In the genomic region with DNA sequence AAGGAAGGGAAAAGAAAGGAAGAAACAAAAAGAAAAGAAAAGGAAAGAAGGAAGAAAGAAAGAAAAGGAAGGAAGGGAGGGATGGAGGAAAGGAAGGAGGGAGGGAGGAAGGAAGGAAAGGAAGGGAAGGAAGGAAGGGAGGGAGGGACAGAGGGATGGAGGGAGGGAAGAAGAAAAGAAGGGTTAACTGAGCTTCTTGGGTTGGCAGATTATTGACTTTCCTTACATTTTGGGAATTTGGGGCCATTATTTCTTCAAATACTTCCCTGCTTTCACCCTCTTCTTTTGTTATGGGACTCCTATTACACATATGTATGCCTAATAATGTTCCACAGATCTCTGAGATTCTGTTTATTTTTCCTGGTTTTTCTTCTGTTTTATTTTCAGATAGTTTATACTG, we compare ENCODE assay signal across 34 cellular contexts.
"Had no signal": no experiment of that assay in that cellular context is flagged by ENCODE, and none has a peak within 500 bp of the region (broad histone marks: within the 10 kb centered on the region; RNA-seq: fewer than 3 reads in every experiment).

No MANE protein-coding gene starts in this region.

- DNase-seq: activated effector memory CD4-positive, alpha-beta T cell treated with anti-CD3 and anti-CD28 coated beads, Interleukin-2, amount 50 U/mL, for 16 hours; activated effector memory CD4-positive, alpha-beta T cell treated with Interleukin-2 at 50 U/mL for 16 hours; activated gamma-delta T cell; activated gamma-delta T cell treated with Interleukin-2 at 50 U/mL for 16 hours; activated naive CD4-positive, alpha-beta T cell; activated naive CD4-positive, alpha-beta T cell treated with anti-CD3 and anti-CD28 coated beads for 36 hours; activated naive CD4-positive, alpha-beta T cell treated with anti-CD3 and anti-CD28 coated beads, Interleukin-2, amount 10 ng/mL, durations not matched to agents 7 days and 5 days; activated naive CD4-positive, alpha-beta T cell treated with anti-CD3 and anti-CD28 coated beads, Interleukin-2, amount 50 U/mL, for 16 hours; activated naive CD4-positive, alpha-beta T cell treated with Interleukin-2 at 50 U/mL for 16 hours; activated naive CD8-positive, alpha-beta T cell treated with anti-CD3 and anti-CD28 coated beads for 36 hours; activated naive CD8-positive, alpha-beta T cell treated with anti-CD3 and anti-CD28 coated beads, Interleukin-2, amount 10 ng/mL, durations not matched to agents 7 days and 5 days; activated naive CD8-positive, alpha-beta T cell treated with anti-CD3 and anti-CD28 coated beads, Interleukin-2, amount 50 U/mL, for 24 hours; activated T-cell treated with anti-CD3 and anti-CD28 coated beads, Interleukin-2, amount 50 U/mL, for 1 hour; activated T-cell treated with anti-CD3 and anti-CD28 coated beads, Interleukin-2, amount 50 U/mL, for 24 hours; activated T-cell treated with anti-CD3 and anti-CD28 coated beads, Interleukin-2, amount 50 U/mL, for 4 hours; activated T-cell treated with anti-CD3 and anti-CD28 coated beads, Interleukin-2, amount 50 U/mL, for 48 hours; activated T-cell treated with anti-CD3 and anti-CD28 coated beads, Interleukin-2, amount 50 U/mL, for 72 hours; adrenal gland; amniotic stem cell; amygdala; anterior cingulate cortex; aorta; body of pancreas; brain microvascular endothelial cell; caudate nucleus; central memory CD4-positive, alpha-beta T cell; cerebellar nuclear complex had no signal

- H3K27me3 ChIP-seq: adrenal gland, ascending aorta, body of pancreas, brain microvascular endothelial cell, breast epithelium, cardiac muscle cell had no signal

- H3K4me3 ChIP-seq: adrenal gland, ascending aorta, body of pancreas, breast epithelium, cardiac muscle cell had no signal

- H3K27ac ChIP-seq: adrenal gland, ascending aorta, body of pancreas, brain microvascular endothelial cell, breast epithelium, cardiac muscle cell had no signal

- H3K9me3 ChIP-seq: adrenal gland, ascending aorta, body of pancreas, breast epithelium had no signal

- H3K4me1 ChIP-seq: adrenal gland, ascending aorta, body of pancreas, breast epithelium had no signal

- FAIRE-seq: astrocyte, bronchial epithelial cell had no signal

- H3K36me3 ChIP-seq: adrenal gland, ascending aorta, brain microvascular endothelial cell, breast epithelium, cardiac muscle cell had no signal

- ATAC-seq: activated naive CD4-positive, alpha-beta T cell treated with anti-CD3 and anti-CD28 coated beads, Interleukin-2, amount 50 U/mL, for 72 hours; activated naive CD8-positive, alpha-beta T cell treated with anti-CD3 and anti-CD28 coated beads, Interleukin-2, amount 50 U/mL, for 24 hours; activated T-cell treated with anti-CD3 and anti-CD28 coated beads, Interleukin-2, amount 50 U/mL, for 4 hours; activated T-cell treated with anti-CD3 and anti-CD28 coated beads, Interleukin-2, amount 50 U/mL, for 72 hours; activated T-helper 17 cell treated with anti-CD3 and anti-CD28 coated beads, Interleukin-2, amount 50 U/mL, for 72 hours; body of pancreas had no signal
